13 cellular contexts compared by ENCODE assay signal in genomic region chr3:188431553-188431952, GRCh38.
DNase-seq lines count a peak whose midpoint lies in the region; ATAC-seq, FAIRE-seq and TF ChIP-seq lines count a peak whose summit lies in the region.
"Had no signal": no experiment of that assay in that cellular context is flagged by ENCODE, and none has a peak within 500 bp of the region (broad histone marks: within the 10 kb centered on the region; RNA-seq: fewer than 3 reads in every experiment).

No MANE protein-coding gene starts in this region.

- H3K4me2 ChIP-seq in A549 = peak overlapping the region; percentile 42

- in situ Hi-C loops in astrocyte of the spinal cord (cut with HindIII; ENCODE audit: low sequenced_read_pairs) = no loop called here

- FAIRE-seq in A549 (lab: Jason Lieb, UNC) (no peak), RCC 7860 (lab: Jason Lieb, UNC) (no peak)

- H3K4me3 ChIP-seq in A549 (no peak overlapping the region), astrocyte of the spinal cord (ENCODE audit: low read depth, low read length) (no peak overlapping the region)

- H3K4me1 Mint-ChIP-seq in T-cell = peaks cover 25 to 47% (median 29%) of the 10 kb centered on the region in 3 donors

- DNase-seq in A549 (ENCODE audit: low read depth in 1 of 2, low spot score in 1 of 2) (peak in 1 of 2 experiments; percentile 65), HS-5 (ENCODE audit: low read depth) (peak; percentile 58), astrocyte of the spinal cord (ENCODE audit: low read depth, low spot score) (peak; percentile 29), left lobe of liver (ENCODE audit: low spot score) (no peak), T-cell (no peak), RCC 7860 (ENCODE audit: low spot score) (no peak), NCI-H524 treated with DMSO at 0.1 percent for 48 hours (lab: John Stamatoyannopoulos, UW) (no peak)
- no peak for DNase-seq in central memory CD4-positive, alpha-beta T cell
- DNase-seq: activated naive CD8-positive, alpha-beta T cell treated with anti-CD3 and anti-CD28 coated beads, Interleukin-2, amount 10 ng/mL, durations not matched to agents 7 days and 5 days; CD4-positive, CD25-positive, alpha-beta regulatory T cell; NCI-H774 had no signal

- peak overlapping the region; percentile 32 to 57; a peak in 3 of 6 replicates for H3K27ac ChIP-seq in A549

- H3K27me3 Mint-ChIP-seq in T-cell = no peaks in the 10 kb centered on the region
- H3K27me3 Mint-ChIP-seq: activated naive CD8-positive, alpha-beta T cell treated with anti-CD3 and anti-CD28 coated beads, Interleukin-2, amount 10 ng/mL, durations not matched to agents 7 days and 5 days; CD4-positive, CD25-positive, alpha-beta regulatory T cell; progenitor cell of endocrine pancreas had no signal

- H3K9me3 ChIP-seq in A549 = no peaks in the 10 kb centered on the region

- peaks cover 44% of the 10 kb centered on the region for H3K4me1 ChIP-seq in A549

- peaks cover 0 to 9% (median 4%) of the 10 kb centered on the region in 3 donors for H3K9me3 Mint-ChIP-seq in T-cell

- no peak for TF ChIP-seq RAD21 in A549 (conservative IDR thresholded peaks at IDR 0.05 in 1 of 2, IDR thresholded peaks at IDR 0.05 in 1 of 2)

- TF ChIP-seq CTCF in A549 (IDR thresholded peaks at IDR 0.05) = no peak
- no peak for TF ChIP-seq CTCF in astrocyte of the spinal cord (IDR thresholded peaks at IDR 0.05; ENCODE audit: low read depth, low read length)

- H3K36me3 Mint-ChIP-seq in T-cell = peaks cover 20% of the 10 kb centered on the region
- H3K36me3 Mint-ChIP-seq: WTC11 had no signal

- WGBS in A549 (ENCODE audit: missing lambda C conversion rate) = 75% methylated on average over 3 of the region's 3 CpGs

- no peak overlapping the region for H3K4me3 Mint-ChIP-seq in T-cell
- H3K4me3 Mint-ChIP-seq: activated naive CD8-positive, alpha-beta T cell treated with anti-CD3 and anti-CD28 coated beads, Interleukin-2, amount 10 ng/mL, durations not matched to agents 7 days and 5 days; CD4-positive, CD25-positive, alpha-beta regulatory T cell; WTC11 had no signal

- TF ChIP-seq EP300 in A549 (IDR thresholded peaks at IDR 0.05) = no peak

- CTCF ChIA-PET in A549 (lab: Yijun Ruan, JAX) = interaction anchor here (0.6 to 1.1 kb wide), 2 partner anchors 19 to 24 kb away, joined by 3 read pairs; no protein-coding TSS in a partner anchor
- CTCF ChIA-PET in T-cell (lab: Charles Lee) = interaction anchor here in 1 of 2 donors (1.5 to 1.8 kb wide), 2 partner anchors 11 to 693 kb away, joined by 4 to 5 read pairs; no protein-coding TSS in a partner anchor

- H3K27ac Mint-ChIP-seq in T-cell = no peak overlapping the region
- H3K27ac Mint-ChIP-seq: activated naive CD8-positive, alpha-beta T cell treated with anti-CD3 and anti-CD28 coated beads, Interleukin-2, amount 10 ng/mL, durations not matched to agents 7 days and 5 days; progenitor cell of endocrine pancreas; WTC11 had no signal

- POLR2A ChIA-PET in A549 (lab: Yijun Ruan, JAX) (no interaction called here), T-cell (lab: Charles Lee) (no interaction called here)

- ATAC-seq in A549 (peak in 1 of 2 experiments; percentile 83; a peak in 3 of 6 replicates), left lobe of liver (peak; percentile 10), T-cell (replicated peaks in 1 of 4) (no peak)
- ATAC-seq: WTC11 had no signal

- TF ChIP-seq POLR2A in A549 (IDR thresholded peaks at IDR 0.05; ENCODE audit: low read length) = no peak

TF ChIP-seq in A549, 52 proteins besides CTCF, POLR2A, EP300 and RAD21:
- TF ChIP-seq FOSL2 (IDR thresholded peaks at IDR 0.05) (no peak), FOSL2 (CRISPR knock-in tag; IDR thresholded peaks at IDR 0.05) (0 out of 2 replicates have a peak, but pooled peaks have one; percentile 25), ESRRA (IDR thresholded peaks at IDR 0.05; ENCODE audit: borderline replicate concordance, low read length) (no peak)

Comparison
In these comparisons a context has a peak if more than half of its experiments do, and no peak if none do; other contexts are left out.
1. DNase-seq: peak in HS-5 (single experiment) and astrocyte of the spinal cord (single experiment); none in left lobe of liver (single experiment), T-cell (0 of 34), RCC 7860 (single experiment), NCI-H524 treated with DMSO at 0.1 percent for 48 hours (single experiment) and central memory CD4-positive, alpha-beta T cell (single experiment).